Comparison of ENCODE assay signal across 9 cellular contexts in the genomic region with DNA sequence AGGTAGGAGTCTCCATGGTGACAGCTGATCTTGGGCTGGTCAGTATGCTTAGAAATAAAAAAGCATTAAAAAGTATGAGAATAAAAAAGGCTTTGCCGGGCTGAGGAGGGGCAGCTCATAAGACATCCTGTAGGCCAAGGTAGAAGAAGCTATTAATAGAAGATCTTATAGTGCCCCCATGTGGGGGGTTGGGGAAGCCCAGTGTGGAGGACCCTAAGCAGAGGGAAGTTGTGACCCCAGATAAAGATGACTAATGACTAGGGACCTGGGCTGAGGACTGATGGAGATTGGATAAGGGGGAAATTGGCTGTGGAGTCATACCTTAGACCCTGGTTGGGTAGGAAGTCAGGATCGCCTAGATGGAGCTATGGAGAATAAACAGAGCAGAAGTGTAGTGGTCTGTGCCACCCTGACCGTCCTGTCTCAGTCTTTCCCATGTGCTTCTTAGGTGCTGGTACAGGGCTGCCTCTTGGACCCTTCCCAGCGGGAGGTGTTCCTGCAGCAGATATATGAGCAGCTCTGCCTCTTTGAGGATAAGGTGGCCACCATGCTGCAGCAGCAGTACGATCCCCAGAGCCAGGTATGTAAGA. TPM values are rescaled to one million over a fixed set of nuclear protein-coding genes. Genes with fewer than 3 reads are reported as not detected.
DNase-seq lines count a peak whose midpoint lies in the region; ATAC-seq and TF ChIP-seq lines count a peak whose summit lies in the region.
"Had no signal": no experiment of that assay in that cellular context is flagged by ENCODE, and none has a peak within 500 bp of the region (broad histone marks: within the 10 kb centered on the region; RNA-seq: fewer than 3 reads in every experiment).

No MANE protein-coding gene starts in this region.

- TF ChIP-seq POLR2A in adrenal gland (IDR thresholded peaks at IDR 0.05) = no peak

- H3K9me3 ChIP-seq in adrenal gland (replicated peaks in 1 of 3) = no peaks in the 10 kb centered on the region

- no peaks in the 10 kb centered on the region for H3K9me3 Mint-ChIP-seq in T-helper 1 cell treated with Interleukin-12 subunit alpha and Interleukin-12 subunit beta and Interleukin-4 antibody, amounts not matched to agents 30 μg/mL and 1 μg/mL, for 36 hours
- H3K9me3 Mint-ChIP-seq: activated naive CD4-positive, alpha-beta T cell treated with anti-CD3 and anti-CD28 coated beads, Interleukin-2, amount 50 U/mL, for 24 hours had no signal

- no peaks in the 10 kb centered on the region for H3K27me3 ChIP-seq in adrenal gland

- intact Hi-C loops in adrenal gland (cut with DNase I) = loop anchor here (5.0 kb wide), 2 partner anchors 177 to 187 kb away; no protein-coding TSS in a partner anchor

- H3K36me3 ChIP-seq in adrenal gland (replicated peaks in 1 of 2) = peaks cover 0 to 36% of the 10 kb centered on the region in 2 donors

- no peaks in the 10 kb centered on the region for H3K4me1 ChIP-seq in adrenal gland (replicated peaks in 1 of 2)

- WGBS in adrenal gland, 4 donors = 69 to 87% (median 80%) methylated on average over 5 of the region's 5 CpGs

- TF ChIP-seq CTCF in adrenal gland (IDR thresholded peaks at IDR 0.05) = peak; percentile 25 to 67 (median 64)

- no peak for ATAC-seq in HG03280 (IDR thresholded peaks at IDR 0.05; ENCODE audit: unreplicated experiment)
- ATAC-seq in HG02885 (IDR thresholded peaks at IDR 0.05; ENCODE audit: poor library complexity, unreplicated experiment) = no peak

- peak overlapping the region; percentile 18 for H3K27ac Mint-ChIP-seq in T-helper 1 cell treated with Interleukin-12 subunit alpha and Interleukin-12 subunit beta and Interleukin-4 antibody, amounts not matched to agents 30 μg/mL and 1 μg/mL, for 36 hours
- H3K27ac Mint-ChIP-seq: activated naive CD4-positive, alpha-beta T cell treated with anti-CD3 and anti-CD28 coated beads, Interleukin-2, amount 50 U/mL, for 24 hours had no signal

- no peak overlapping the region for H3K27ac ChIP-seq in adrenal gland

- H3K4me1 Mint-ChIP-seq in T-helper 1 cell treated with Interleukin-12 subunit alpha and Interleukin-12 subunit beta and Interleukin-4 antibody, amounts not matched to agents 30 μg/mL and 1 μg/mL, for 36 hours (ENCODE audit: low read depth) = peaks cover 3% of the 10 kb centered on the region
- H3K4me1 Mint-ChIP-seq: activated naive CD4-positive, alpha-beta T cell treated with anti-CD3 and anti-CD28 coated beads, Interleukin-2, amount 50 U/mL, for 24 hours had no signal

- DNase-seq in ELF-1 (ENCODE audit: low read depth, low spot score) (peak; percentile 77), NCI-H1092 (lab: John Stamatoyannopoulos, UW) (peak; percentile 33), adrenal gland (peak; percentile 49 to 78 (median 58)), iPS DF 19.7 (ENCODE audit: low read depth, low spot score) (peak; percentile 33)
- DNase-seq in stimulated activated CD4-positive, alpha-beta T cell treated with anti-CD3 and anti-CD28 coated beads, Interleukin-15, amount 100 ng/mL, for 24 hours = peak; percentile 70

- no peak overlapping the region for H3K4me3 ChIP-seq in adrenal gland

- H3K36me3 Mint-ChIP-seq in T-helper 1 cell treated with Interleukin-12 subunit alpha and Interleukin-12 subunit beta and Interleukin-4 antibody, amounts not matched to agents 30 μg/mL and 1 μg/mL, for 36 hours (ENCODE audit: low read depth) = peaks cover 25% of the 10 kb centered on the region

- no peaks in the 10 kb centered on the region for H3K27me3 Mint-ChIP-seq in T-helper 1 cell treated with Interleukin-12 subunit alpha and Interleukin-12 subunit beta and Interleukin-4 antibody, amounts not matched to agents 30 μg/mL and 1 μg/mL, for 36 hours (ENCODE audit: low read depth)
- H3K27me3 Mint-ChIP-seq: activated naive CD4-positive, alpha-beta T cell treated with anti-CD3 and anti-CD28 coated beads, Interleukin-2, amount 50 U/mL, for 24 hours had no signal

- H3K4me3 Mint-ChIP-seq in T-helper 1 cell treated with Interleukin-12 subunit alpha and Interleukin-12 subunit beta and Interleukin-4 antibody, amounts not matched to agents 30 μg/mL and 1 μg/mL, for 36 hours = no peak overlapping the region
- H3K4me3 Mint-ChIP-seq: activated naive CD4-positive, alpha-beta T cell treated with anti-CD3 and anti-CD28 coated beads, Interleukin-2, amount 50 U/mL, for 24 hours had no signal

RNA-seq across cellular contexts. Expression of a gene that starts 25.0 kb away (rescaled TPM):
- 10 to 100 TPM; 24.7 to 62.3 (median 40.8) TPM for total RNA-seq in adrenal gland
- polyA plus RNA-seq in adrenal gland = 100 to 1,000 TPM in 1 of 3 donors, 10 to 100 TPM in 2; 12.2 to 106 (median 33.3) TPM

RNA-seq across cellular contexts. Expression of a gene that starts 25.1 kb away (rescaled TPM):
- 10 to 100 TPM; 17.3 to 38.1 (median 32.3) TPM for total RNA-seq in adrenal gland
- polyA plus RNA-seq in adrenal gland = 10 to 100 TPM; 26.2 to 58.3 (median 30.0) TPM

RNA-seq across cellular contexts. Expression of a gene that starts 39.0 kb away (rescaled TPM):
- 10 to 100 TPM; 40.6 to 66.5 (median 51.9) TPM for total RNA-seq in adrenal gland
- 100 to 1,000 TPM in 2 of 3 donors, 10 to 100 TPM in 1; 24.7 to 209 (median 138) TPM for polyA plus RNA-seq in adrenal gland

RNA-seq across cellular contexts. Expression of a gene that starts 46.9 kb away (rescaled TPM):
- total RNA-seq in adrenal gland = 100 to 1,000 TPM in 1 of 8 donors, 10 to 100 TPM in 7; 24.9 to 108 (median 63.8) TPM
- 100 to 1,000 TPM in 1 of 3 donors, 10 to 100 TPM in 2; 33.6 to 242 (median 64.2) TPM for polyA plus RNA-seq in adrenal gland

RNA-seq across cellular contexts. Expression of a gene that starts 55.9 kb away (rescaled TPM):
- total RNA-seq in adrenal gland = 1 to 10 TPM in 5 of 8 donors, under 1 TPM in 3; 0.32 to 4.0 (median 2.0) TPM
- polyA plus RNA-seq in adrenal gland = 1 to 10 TPM in 2 of 3 donors, under 1 TPM in 1; 0.88 to 3.0 (median 2.6) TPM
